23 cellular contexts compared by ENCODE assay signal in the genomic region with DNA sequence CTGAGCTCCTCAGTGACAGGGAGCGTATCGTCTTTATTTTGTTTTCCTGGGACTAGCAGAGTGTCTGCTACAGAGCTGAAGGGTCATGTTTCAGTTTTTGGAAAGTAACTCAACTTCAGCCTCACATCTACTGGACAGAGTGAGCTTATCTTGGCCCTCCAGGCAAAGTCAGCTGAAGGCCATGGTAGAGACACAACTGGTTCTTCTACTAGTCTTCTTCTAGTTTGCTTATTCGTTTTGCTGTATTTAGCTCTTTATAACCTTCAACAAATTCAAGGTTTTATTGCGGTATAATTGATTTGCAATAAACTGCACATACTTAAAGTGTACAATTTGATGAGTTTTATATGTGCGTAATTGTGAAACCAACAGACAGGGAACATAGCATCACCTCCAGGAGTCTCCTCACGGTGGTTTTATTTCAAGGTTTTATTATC. TPM values are rescaled to one million over a fixed set of nuclear protein-coding genes. Genes with fewer than 3 reads are reported as not detected.
DNase-seq lines count a peak whose midpoint lies in the region; ATAC-seq and TF ChIP-seq lines count a peak whose summit lies in the region.
"Had no signal": no experiment of that assay in that cellular context is flagged by ENCODE, and none has a peak within 500 bp of the region (broad histone marks: within the 10 kb centered on the region; RNA-seq: fewer than 3 reads in every experiment).

No MANE protein-coding gene starts in this region.

- no peak for TF ChIP-seq EP300 in SK-N-SH (IDR thresholded peaks at IDR 0.05; ENCODE audit: borderline replicate concordance in 1 of 2, low read depth in 1 of 2, low read length in 1 of 2)

- WGBS in SK-N-SH (ENCODE audit: low lambda C conversion rate): 95% methylated on average over 6 of the region's 6 CpGs
- no CpG with 5 or more reads among the region's 6 CpGs for WGBS in trophoblast cell (ENCODE audit: extremely low coverage, insufficient coverage, insufficient read length)

- H2BK12ac ChIP-seq in trophoblast cell (ENCODE audit: low read length): no peak overlapping the region

- no peaks in the 10 kb centered on the region for H3K9me2 ChIP-seq in SK-N-SH

- H3K14ac ChIP-seq in trophoblast cell (ENCODE audit: low read length): no peak overlapping the region

- no peak overlapping the region for H3K4me2 ChIP-seq in SK-N-SH
- H3K4me2 ChIP-seq in trophoblast cell (ENCODE audit: low read length): no peak overlapping the region
- H3K4me2 ChIP-seq: BLaER1, KMS-11 had no signal

- H3K4ac ChIP-seq in trophoblast cell (ENCODE audit: low read depth, low read length): no peak overlapping the region

- H2BK120ac ChIP-seq in trophoblast cell (ENCODE audit: insufficient read depth, low read length, poor library complexity): no peak overlapping the region

- H4K8ac ChIP-seq in trophoblast cell (ENCODE audit: low read depth, low read length): no peak overlapping the region

- H3F3A ChIP-seq in SK-N-SH (replicated peaks; ENCODE audit: insufficient read depth): peaks cover 4% of the 10 kb centered on the region

- H3K79me2 ChIP-seq in SK-N-SH (ENCODE audit: insufficient read depth) (peaks cover 12% of the 10 kb centered on the region; the same call in 1 of the 2 replicates), trophoblast cell (ENCODE audit: control insufficient read depth, insufficient read depth, low read length, poor library complexity) (no peaks in the 10 kb centered on the region)

- peaks cover 1% of the 10 kb centered on the region for H3K27me3 Mint-ChIP-seq in activated naive CD8-positive, alpha-beta T cell treated with anti-CD3 and anti-CD28 coated beads, Interleukin-2, amount 50 U/mL, for 24 hours
- H3K27me3 Mint-ChIP-seq: CD4-positive, alpha-beta memory T cell had no signal

- H3K4me3 Mint-ChIP-seq in activated naive CD8-positive, alpha-beta T cell treated with anti-CD3 and anti-CD28 coated beads, Interleukin-2, amount 50 U/mL, for 24 hours: no peak overlapping the region
- H3K4me3 Mint-ChIP-seq: CD4-positive, alpha-beta memory T cell had no signal

- POLR2A ChIA-PET in SK-N-SH (lab: Yijun Ruan, JAX): no interaction called here

- no peak for TF ChIP-seq RAD21 in SK-N-SH (IDR thresholded peaks at IDR 0.05; ENCODE audit: low read length)

- CTCF ChIA-PET in SK-N-SH (lab: Yijun Ruan, JAX): interaction anchor here (1.0 kb wide), 1 partner anchor 329 kb away, joined by 3 read pairs; no protein-coding TSS in a partner anchor

- H3K18ac ChIP-seq in trophoblast cell (ENCODE audit: low read length): no peak overlapping the region

- H2AK5ac ChIP-seq in trophoblast cell (ENCODE audit: low read length): no peak overlapping the region

- H4K12ac ChIP-seq in trophoblast cell (ENCODE audit: low read depth, low read length): no peak overlapping the region

- H2AFZ ChIP-seq in SK-N-SH (ENCODE audit: low read depth) (no peak overlapping the region), trophoblast cell (ENCODE audit: insufficient read depth, low read length, poor library complexity) (no peak overlapping the region)

- H3K4me1 Mint-ChIP-seq in activated naive CD8-positive, alpha-beta T cell treated with anti-CD3 and anti-CD28 coated beads, Interleukin-2, amount 50 U/mL, for 24 hours: peaks cover 20% of the 10 kb centered on the region

- H4K20me1 ChIP-seq in SK-N-SH (ENCODE audit: insufficient read depth): no peaks in the 10 kb centered on the region
- H4K20me1 ChIP-seq: BLaER1 had no signal

- no peak overlapping the region for H3K4me3 ChIP-seq in SK-N-SH (ENCODE audit: low read depth in 2 of 2, low read length in 1 of 2)
- H3K4me3 ChIP-seq in LNCaP clone FGC (ENCODE audit: low read depth, low read length): no peak overlapping the region
- no peak overlapping the region for H3K4me3 ChIP-seq in trophoblast cell (ENCODE audit: low read depth, low read length)
- H3K4me3 ChIP-seq: BLaER1, SK-N-MC had no signal

- no peak overlapping the region for H2BK5ac ChIP-seq in trophoblast cell (ENCODE audit: low read depth, low read length, poor library complexity)

- H3K9me3 ChIP-seq in SK-N-SH: no peaks in the 10 kb centered on the region
- no peaks in the 10 kb centered on the region for H3K9me3 ChIP-seq in trophoblast cell (ENCODE audit: insufficient read depth, low read depth, low read length)
- H3K9me3 ChIP-seq: BLaER1, Caco-2 had no signal

- H3K27ac Mint-ChIP-seq in activated naive CD8-positive, alpha-beta T cell treated with anti-CD3 and anti-CD28 coated beads, Interleukin-2, amount 50 U/mL, for 24 hours: no peak overlapping the region

- H3K4me1 ChIP-seq in SK-N-SH (ENCODE audit: control insufficient read depth in 1 of 2, insufficient read depth in 2 of 2, low read depth in 1 of 2, low read length in 1 of 2) (peaks cover under 1 to 2% of the 10 kb centered on the region in 2 experiments; a peak in 2 of 4 replicates), trophoblast cell (ENCODE audit: control insufficient read depth in 1 of 2, insufficient read depth in 2 of 2, low read length in 2 of 2) (no peaks in the 10 kb centered on the region)

- H3K27me3 ChIP-seq in SK-N-SH (ENCODE audit: insufficient read depth) (no peaks in the 10 kb centered on the region), trophoblast cell (ENCODE audit: insufficient read depth, low read length) (peaks cover 3% of the 10 kb centered on the region)

- H3K79me1 ChIP-seq in trophoblast cell (ENCODE audit: low read length): no peaks in the 10 kb centered on the region

- H3K23ac ChIP-seq in trophoblast cell (ENCODE audit: low read length): no peak overlapping the region

- DNase-seq in SK-N-SH (no peak), LNCaP clone FGC (ENCODE audit: low read depth) (peak; percentile 38), islet precursor cell (peak; percentile 49), trophoblast cell (peak; percentile 35 to 63), mucosa of gallbladder (ENCODE audit: low spot score) (no peak)
- no peak for DNase-seq in activated naive CD8-positive, alpha-beta T cell treated with anti-CD3 and anti-CD28 coated beads, Interleukin-2, amount 50 U/mL, for 24 hours
- DNase-seq: 8988T; Caco-2; CD4-positive, alpha-beta memory T cell; NCI-H1092; NCI-H1417 treated with DMSO at 0.1 percent for 48 hours; NCI-H1694 treated with DMSO at 0.1 percent for 48 hours; NCI-H2081; NCI-H2171; NCI-H226; NCI-H510A; NCI-H69; SIG-M5 had no signal

- H4K91ac ChIP-seq in trophoblast cell (ENCODE audit: low read depth, low read length): no peak overlapping the region

- no peak for TF ChIP-seq CTCF in SK-N-SH (IDR thresholded peaks at IDR 0.05)
- TF ChIP-seq CTCF in LNCaP clone FGC (IDR thresholded peaks at IDR 0.05; ENCODE audit: control insufficient read depth, extremely low read depth, insufficient read depth): no peak

- no peaks in the 10 kb centered on the region for H3K36me3 Mint-ChIP-seq in activated naive CD8-positive, alpha-beta T cell treated with anti-CD3 and anti-CD28 coated beads, Interleukin-2, amount 50 U/mL, for 24 hours (ENCODE audit: low read depth)

- no peak overlapping the region for H3K9ac ChIP-seq in SK-N-SH
- no peak overlapping the region for H3K9ac ChIP-seq in trophoblast cell (ENCODE audit: low read length)
- H3K9ac ChIP-seq: BLaER1, KMS-11 had no signal

- H3K27ac ChIP-seq in SK-N-SH (ENCODE audit: low read depth in 2 of 2, low read length in 1 of 2) (no peak overlapping the region), trophoblast cell (ENCODE audit: low read depth, low read length) (no peak overlapping the region)
- H3K27ac ChIP-seq: BLaER1, KMS-11, SK-N-MC had no signal

- H3K9me3 Mint-ChIP-seq in activated naive CD8-positive, alpha-beta T cell treated with anti-CD3 and anti-CD28 coated beads, Interleukin-2, amount 50 U/mL, for 24 hours: no peaks in the 10 kb centered on the region
- H3K9me3 Mint-ChIP-seq: CD4-positive, alpha-beta memory T cell had no signal

- no peaks in the 10 kb centered on the region for H3K36me3 ChIP-seq in SK-N-SH (replicated peaks in 1 of 2; ENCODE audit: control insufficient read depth in 1 of 2, insufficient read depth in 2 of 2, low read length in 1 of 2)
- no peaks in the 10 kb centered on the region for H3K36me3 ChIP-seq in trophoblast cell (ENCODE audit: control insufficient read depth in 1 of 2, insufficient read depth in 2 of 2, low read length in 2 of 2)
- H3K36me3 ChIP-seq: BLaER1 had no signal

- ATAC-seq in SK-N-SH treated with all-trans-retinoic acid at 6 μM for 48 hours: 0 out of 3 replicates have a peak, but pooled peaks have one; percentile 16
- no peak for ATAC-seq in activated naive CD8-positive, alpha-beta T cell treated with anti-CD3 and anti-CD28 coated beads, Interleukin-2, amount 50 U/mL, for 24 hours
- ATAC-seq in HG03139 (IDR thresholded peaks at IDR 0.05; ENCODE audit: unreplicated experiment): no peak

TF ChIP-seq in SK-N-SH treated with all-trans-retinoic acid at 6 μM for 48 hours, 23 proteins besides CTCF, POLR2A, EP300 and RAD21 (continues in another document):
- TF ChIP-seq ZNF70 (CRISPR knock-in tag; IDR thresholded peaks at IDR 0.05) (no peak), ZFP30 (CRISPR knock-in tag; IDR thresholded peaks at IDR 0.05) (no peak), ZNF565 (CRISPR knock-in tag; conservative IDR thresholded peaks at IDR 0.05; ENCODE audit: low read depth) (no peak)

TF ChIP-seq in SK-N-SH, 30 proteins besides CTCF, POLR2A, EP300 and RAD21 (continues in another document):
- TF ChIP-seq NRF1 (IDR thresholded peaks at IDR 0.05; ENCODE audit: low read depth, low read length) (no peak), TEAD4 (IDR thresholded peaks at IDR 0.05; ENCODE audit: borderline replicate concordance, insufficient read depth) (no peak)
- TF ChIP-seq, protein P1, sequence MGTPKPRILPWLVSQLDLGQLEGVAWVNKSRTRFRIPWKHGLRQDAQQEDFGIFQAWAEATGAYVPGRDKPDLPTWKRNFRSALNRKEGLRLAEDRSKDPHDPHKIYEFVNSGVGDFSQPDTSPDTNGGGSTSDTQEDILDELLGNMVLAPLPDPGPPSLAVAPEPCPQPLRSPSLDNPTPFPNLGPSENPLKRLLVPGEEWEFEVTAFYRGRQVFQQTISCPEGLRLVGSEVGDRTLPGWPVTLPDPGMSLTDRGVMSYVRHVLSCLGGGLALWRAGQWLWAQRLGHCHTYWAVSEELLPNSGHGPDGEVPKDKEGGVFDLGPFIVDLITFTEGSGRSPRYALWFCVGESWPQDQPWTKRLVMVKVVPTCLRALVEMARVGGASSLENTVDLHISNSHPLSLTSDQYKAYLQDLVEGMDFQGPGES (IDR thresholded peaks at IDR 0.05; ENCODE audit: low read depth, low read length): no peak

RNA-seq across cellular contexts. Expression of a gene that starts 6.1 kb away (rescaled TPM):
- polyA plus RNA-seq in SK-N-SH (2012; rRNA removed): 108 and 123 TPM in 2 replicates
- 111 and 128 TPM in 2 replicates for polyA plus RNA-seq in SK-N-SH (2012; cell fraction: cytosol; rRNA removed)
- 126 and 178 TPM in 2 replicates for polyA plus RNA-seq in SK-N-SH (2012; cell fraction: nucleus; rRNA removed)
- polyA plus RNA-seq in trophoblast cell (2013): 1.2 and 1.3 TPM in 2 replicates
- 127 TPM for total RNA-seq in mucosa of gallbladder

Comparison
In these comparisons a context has a peak if more than half of its experiments do, and no peak if none do; other contexts are left out.
1. DNase-seq: peak in LNCaP clone FGC (single experiment), islet precursor cell (single experiment) and trophoblast cell (2 of 2); none in SK-N-SH (single experiment), activated naive CD8-positive, alpha-beta T cell treated with anti-CD3 and anti-CD28 coated beads, Interleukin-2, amount 50 U/mL, for 24 hours (single experiment) and mucosa of gallbladder (single experiment).